In the genomic region with DNA sequence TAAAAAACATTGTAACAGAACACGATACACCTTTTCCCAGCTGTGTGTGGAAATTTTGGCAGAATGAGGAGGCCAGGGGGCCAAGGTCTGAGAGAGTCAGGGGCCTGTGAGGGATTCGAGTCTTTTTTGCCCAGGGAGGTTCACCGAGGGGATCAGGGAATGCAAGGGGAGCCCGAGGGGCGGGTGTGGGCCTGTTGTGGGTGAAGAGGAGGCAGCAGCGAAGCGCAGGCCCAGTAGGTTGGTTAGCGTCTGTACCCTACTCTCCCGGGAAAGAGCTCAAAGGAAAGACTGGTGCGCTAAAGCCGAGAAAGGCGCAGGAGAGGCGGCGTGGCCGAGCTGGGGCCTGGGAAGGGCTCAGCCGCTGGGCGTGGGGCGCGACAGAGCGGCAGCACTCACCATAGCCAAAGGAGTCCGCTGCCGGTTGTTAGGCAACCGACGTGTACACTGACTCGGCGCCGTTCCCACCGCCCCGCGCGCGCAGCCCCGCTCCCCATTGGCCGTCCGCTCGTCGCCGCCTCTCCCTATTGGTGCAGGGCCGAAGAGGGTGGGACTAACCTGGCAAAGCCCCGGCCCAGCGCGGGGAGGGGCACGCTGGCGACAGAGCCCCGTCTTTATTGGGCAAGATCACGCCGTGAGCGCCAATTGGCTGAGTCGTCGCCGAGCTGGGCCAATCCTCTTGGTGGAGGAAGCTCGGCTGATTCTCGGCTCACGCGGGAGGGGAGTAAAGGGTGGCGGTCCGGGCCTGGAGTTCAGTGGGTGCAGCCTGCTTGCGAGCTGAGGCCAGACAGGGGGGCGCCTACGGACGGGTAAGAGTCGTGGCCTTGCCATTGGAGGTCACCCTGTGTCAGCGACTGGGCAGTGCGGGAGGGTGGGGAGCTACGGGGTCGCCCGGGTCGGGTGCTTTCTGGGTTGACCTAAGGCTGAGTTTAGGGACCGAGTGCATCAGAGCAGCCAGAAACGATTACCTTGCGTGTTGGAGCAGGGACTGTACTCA, we compare ENCODE assay signal across 8 cellular contexts. TPM values are rescaled to one million over a fixed set of nuclear protein-coding genes. Genes with fewer than 3 reads are reported as not detected.
DNase-seq lines count a peak whose midpoint lies in the region; ATAC-seq, FAIRE-seq and TF ChIP-seq lines count a peak whose summit lies in the region.

CETN2 (minus strand) TSS at position 446 of the 994 bp plus-strand sequence; CDS start at position 399, 47 bp downstream.
NSDHL (plus strand) TSS at position 752 of the 994 bp plus-strand sequence. CDS start 15,262 bp downstream, outside the sequence.

- in situ Hi-C loops in HepG2 (cut with HindIII; ENCODE audit: extremely low pct_ligation_motif_present, low pct_unique_long_range_greater_than_20kb), result no loop called here

- H4K20me1 ChIP-seq in HepG2 (ENCODE audit: insufficient read depth, low read length), result 0 out of 2 replicates have a peak, but pooled peaks cover 3% of the 10 kb centered on the region

- 5% methylated on average over 3 of the region's 71 CpGs for WGBS in HepG2 (ENCODE audit: low lambda C conversion rate)

- H3K4me3 ChIP-seq in HepG2 (replicated peaks in 1 of 3; ENCODE audit: insufficient read depth in 1 of 3, low read depth in 2 of 3, low read length in 3 of 3), result peak within 1 kb of the TSS; percentile 71 to 84 (median 84)

- FAIRE-seq in HepG2 (lab: Jason Lieb, UNC), result peak; percentile 61

- peak; percentile 98 for ATAC-seq in GM19372 (IDR thresholded peaks at IDR 0.05; ENCODE audit: low read depth, unreplicated experiment)
- peak; percentile 98 for ATAC-seq in HG03558 (IDR thresholded peaks at IDR 0.05; ENCODE audit: extremely low read depth, unreplicated experiment)
- peak; percentile 95 for ATAC-seq in HepG2

- no peak for TF ChIP-seq RAD21 in HepG2 (CRISPR knock-in tag; IDR thresholded peaks at IDR 0.05)

- POLR2A ChIA-PET in HepG2 (lab: Yijun Ruan, JAX), result interaction anchor here (1.0 kb wide), 1 partner anchor 10 kb away, joined by 5 read pairs; no protein-coding TSS in a partner anchor

- TF ChIP-seq EP300 in HepG2 (IDR thresholded peaks at IDR 0.05; ENCODE audit: low read depth in 2 of 2, low read length in 2 of 2) (no peak), HepG2 (CRISPR knock-in tag; IDR thresholded peaks at IDR 0.05; ENCODE audit: borderline replicate concordance) (no peak)

- peaks cover 30% of the 10 kb centered on the region for H3K4me1 ChIP-seq in HepG2 (ENCODE audit: insufficient read depth, low read length)

- H3K9me3 ChIP-seq in HepG2 (ENCODE audit: low read length), result no peaks in the 10 kb centered on the region

- CTCF ChIA-PET in HepG2 (lab: Yijun Ruan, JAX; ENCODE audit: low intra/inter-chr PET ratio, low total read pairs), result no interaction called here

- peaks cover 43% of the 10 kb centered on the region for H3K79me2 ChIP-seq in HepG2 (ENCODE audit: insufficient read depth, low read length)

- DNase-seq in C1 segment of cervical spinal cord (lab: John Stamatoyannopoulos, UW) (peak; percentile 68 to 95 (median 91)), NCI-H748 treated with DMSO at 0.1 percent for 48 hours (lab: John Stamatoyannopoulos, UW) (peak; percentile 90), dermis microvascular lymphatic vessel endothelial cell (ENCODE audit: low read depth in 2 of 2) (peak; percentile 89 to 97), HepG2 (ENCODE audit: low spot score) (peak; percentile 91)
- DNase-seq in activated CD4-positive, alpha-beta T cell treated with anti-CD3 and anti-CD28 coated beads, Interleukin-2, amount 50 U/mL, for 4 hours, result peak; percentile 89 to 92
- peak; percentile 91 for DNase-seq in stimulated activated CD4-positive, alpha-beta T cell treated with anti-CD3 and anti-CD28 coated beads, Interleukin-4, amount 100 ng/mL, for 1 hour

- H3K27me3 ChIP-seq in HepG2 (ENCODE audit: control insufficient read depth in 1 of 2, insufficient read depth in 2 of 2, low read length in 2 of 2), result no peaks in the 10 kb centered on the region; a peak in 1 of 5 replicates

- intact Hi-C loops in HepG2 (cut with micrococcal nuclease; ENCODE audit: unreplicated experiment), result no loop called here

- BruUV-seq in HepG2 (replicated peaks; lab: Mats Ljungman, UMichigan), result TSS peak; percentile 56

- peak; percentile 21 for TF ChIP-seq CTCF in HepG2 (CRISPR knock-in tag; IDR thresholded peaks at IDR 0.05)

- peak; percentile 77 for TF ChIP-seq POLR2A in HepG2 (IDR thresholded peaks at IDR 0.05; ENCODE audit: insufficient read depth in 1 of 2, low read depth in 2 of 2, low read length in 2 of 2)

- peak within 1 kb of the TSS; percentile 95 for H3K27ac ChIP-seq in HepG2 (ENCODE audit: extremely low read length, insufficient read depth, low read length)

- peak within 1 kb of the TSS; percentile 91 for H3K9ac ChIP-seq in HepG2 (ENCODE audit: insufficient read depth, low read depth, low read length)

- no peak within 1 kb of the TSS for H2AFZ ChIP-seq in HepG2 (ENCODE audit: low read length)

- H3K36me3 ChIP-seq in HepG2 (replicated peaks in 1 of 2; ENCODE audit: control insufficient read depth in 1 of 2, insufficient read depth in 2 of 2, low read length in 2 of 2), result 0 out of 5 replicates have a peak, but pooled peaks cover 0 to 6% of the 10 kb centered on the region in 2 experiments

- peak within 1 kb of the TSS; percentile 77 for H3K4me2 ChIP-seq in HepG2 (ENCODE audit: low read depth, low read length)

TF ChIP-seq in HepG2, 621 proteins besides CTCF, POLR2A, EP300 and RAD21 (continues in another document):
- TF ChIP-seq NR2F6 (IDR thresholded peaks at IDR 0.05) (peak; percentile 46), NR2F6 (CRISPR knock-in tag; IDR thresholded peaks at IDR 0.05) (peak; percentile 40; the same call in 1 of the 2 replicates), SNAPC5 (CRISPR knock-in tag; IDR thresholded peaks at IDR 0.05; ENCODE audit: borderline replicate concordance) (no peak), PCBP2 (optimal IDR thresholded peaks at IDR 0.05; ENCODE audit: low read depth, low read length, poor library complexity, severe bottlenecking) (no peak), SP2 (CRISPR knock-in tag; IDR thresholded peaks at IDR 0.05) (peak; percentile 95)

RNA-seq across cellular contexts. Expression of gene CETN2, which starts in this region (rescaled TPM):
- total RNA-seq in dermis microvascular lymphatic vessel endothelial cell, result 14.4 and 17.3 TPM in 2 replicates
- 85.4 and 129 TPM in 2 replicates for total RNA-seq in HepG2 (2016; rRNA removed; fragmentation: Illumina TruSeq; extraction: Trizol)
- total RNA-seq in HepG2 (2016; cell fraction: cytosol; rRNA removed; fragmentation: Illumina TruSeq; extraction: Trizol; ENCODE audit: low read depth), result 13.7 and 14.5 TPM in 2 replicates
- total RNA-seq in HepG2 (2016; cell fraction: insoluble cytoplasmic fraction; rRNA removed; fragmentation: Illumina TruSeq; extraction: Trizol), result 81.8 and 138 TPM in 2 replicates
- 25.4 and 26.6 TPM in 2 replicates for total RNA-seq in HepG2 (2016; cell fraction: membrane; rRNA removed; fragmentation: Illumina TruSeq; extraction: Trizol)
- total RNA-seq in HepG2 (2016; cell fraction: nucleus; rRNA removed; fragmentation: Illumina TruSeq; extraction: Trizol), result 30.6 and 31.1 TPM in 2 replicates
- polyA plus RNA-seq in HepG2 (2011; rRNA removed), result 13.1 and 17.2 TPM in 2 replicates
- 6.3 and 10.9 TPM in 2 replicates for polyA plus RNA-seq in HepG2 (2011; cell fraction: cytosol; rRNA removed)
- polyA plus RNA-seq in HepG2 (2011; cell fraction: nucleus; rRNA removed), result 1.7 and 2.4 TPM in 2 replicates
- 24.0 and 37.8 TPM in 2 replicates for polyA plus RNA-seq in HepG2 (2012)
- 19.4 and 20.8 TPM in 2 replicates for polyA plus RNA-seq in HepG2 (2016; cell fraction: cytosol; fragmentation: Illumina TruSeq; extraction: Trizol; ENCODE audit: low read depth)
- polyA plus RNA-seq in HepG2 (2016; cell fraction: insoluble cytoplasmic fraction; fragmentation: Illumina TruSeq; extraction: Trizol; ENCODE audit: low read depth), result 155 and 178 TPM in 2 replicates
- 29.5 and 30.2 TPM in 2 replicates for polyA plus RNA-seq in HepG2 (2016; cell fraction: membrane; fragmentation: Illumina TruSeq; extraction: Trizol; ENCODE audit: low read depth)
- 52.9 and 59.1 TPM in 2 replicates for polyA plus RNA-seq in HepG2 (2016; cell fraction: nucleus; fragmentation: Illumina TruSeq; extraction: Trizol; ENCODE audit: insufficient read depth, low read depth)
- 3.1 and 8.5 TPM in 2 replicates for polyA minus RNA-seq in HepG2 (2011; rRNA and poly(A)+ RNA removed; ENCODE audit: low replicate concordance)
- polyA minus RNA-seq in HepG2 (2011; cell fraction: cytosol; rRNA and poly(A)+ RNA removed), result 6.4 and 6.5 TPM in 2 replicates
- polyA minus RNA-seq in HepG2 (2011; cell fraction: nucleus; rRNA and poly(A)+ RNA removed), result 2.8 and 3.1 TPM in 2 replicates

RNA-seq across cellular contexts. Expression of gene NSDHL, which starts in this region (rescaled TPM):
- 13.9 and 15.5 TPM in 2 replicates for total RNA-seq in dermis microvascular lymphatic vessel endothelial cell
- total RNA-seq in HepG2 (2016; rRNA removed; fragmentation: Illumina TruSeq; extraction: Trizol), result 47.6 and 49.3 TPM in 2 replicates
- total RNA-seq in HepG2 (2016; cell fraction: cytosol; rRNA removed; fragmentation: Illumina TruSeq; extraction: Trizol; ENCODE audit: low read depth), result 14.6 and 16.3 TPM in 2 replicates
- total RNA-seq in HepG2 (2016; cell fraction: insoluble cytoplasmic fraction; rRNA removed; fragmentation: Illumina TruSeq; extraction: Trizol), result 48.7 and 49.0 TPM in 2 replicates
- 15.7 and 16.5 TPM in 2 replicates for total RNA-seq in HepG2 (2016; cell fraction: membrane; rRNA removed; fragmentation: Illumina TruSeq; extraction: Trizol)
- total RNA-seq in HepG2 (2016; cell fraction: nucleus; rRNA removed; fragmentation: Illumina TruSeq; extraction: Trizol), result 32.0 and 33.8 TPM in 2 replicates
- polyA plus RNA-seq in HepG2 (2011; rRNA removed), result 26.2 and 35.9 TPM in 2 replicates
- 22.8 and 35.7 TPM in 2 replicates for polyA plus RNA-seq in HepG2 (2011; cell fraction: cytosol; rRNA removed)
- polyA plus RNA-seq in HepG2 (2011; cell fraction: nucleus; rRNA removed), result 8.5 and 13.3 TPM in 2 replicates
- 34.8 and 39.7 TPM in 2 replicates for polyA plus RNA-seq in HepG2 (2012)
- polyA plus RNA-seq in HepG2 (2016; cell fraction: cytosol; fragmentation: Illumina TruSeq; extraction: Trizol; ENCODE audit: low read depth), result 12.6 and 14.3 TPM in 2 replicates
- polyA plus RNA-seq in HepG2 (2016; cell fraction: insoluble cytoplasmic fraction; fragmentation: Illumina TruSeq; extraction: Trizol; ENCODE audit: low read depth), result 60.9 and 65.3 TPM in 2 replicates
- polyA plus RNA-seq in HepG2 (2016; cell fraction: membrane; fragmentation: Illumina TruSeq; extraction: Trizol; ENCODE audit: low read depth), result 12.5 and 13.4 TPM in 2 replicates
- polyA plus RNA-seq in HepG2 (2016; cell fraction: nucleus; fragmentation: Illumina TruSeq; extraction: Trizol; ENCODE audit: insufficient read depth, low read depth), result 55.3 and 58.9 TPM in 2 replicates
- polyA minus RNA-seq in HepG2 (2011; rRNA and poly(A)+ RNA removed; ENCODE audit: low replicate concordance), result 25.4 and 33.9 TPM in 2 replicates
- 10.3 and 13.8 TPM in 2 replicates for polyA minus RNA-seq in HepG2 (2011; cell fraction: cytosol; rRNA and poly(A)+ RNA removed)
- polyA minus RNA-seq in HepG2 (2011; cell fraction: nucleus; rRNA and poly(A)+ RNA removed), result 9.4 and 11.8 TPM in 2 replicates

Comparison
In these comparisons a context has a peak if more than half of its experiments do, and no peak if none do; other contexts are left out.
1. Peak in every context shown above with its lines: DNase-seq, ATAC-seq, H3K4me3 ChIP-seq and H3K27ac ChIP-seq.